Comparison of ENCODE assay signal across 1 cellular context in the genomic region with DNA sequence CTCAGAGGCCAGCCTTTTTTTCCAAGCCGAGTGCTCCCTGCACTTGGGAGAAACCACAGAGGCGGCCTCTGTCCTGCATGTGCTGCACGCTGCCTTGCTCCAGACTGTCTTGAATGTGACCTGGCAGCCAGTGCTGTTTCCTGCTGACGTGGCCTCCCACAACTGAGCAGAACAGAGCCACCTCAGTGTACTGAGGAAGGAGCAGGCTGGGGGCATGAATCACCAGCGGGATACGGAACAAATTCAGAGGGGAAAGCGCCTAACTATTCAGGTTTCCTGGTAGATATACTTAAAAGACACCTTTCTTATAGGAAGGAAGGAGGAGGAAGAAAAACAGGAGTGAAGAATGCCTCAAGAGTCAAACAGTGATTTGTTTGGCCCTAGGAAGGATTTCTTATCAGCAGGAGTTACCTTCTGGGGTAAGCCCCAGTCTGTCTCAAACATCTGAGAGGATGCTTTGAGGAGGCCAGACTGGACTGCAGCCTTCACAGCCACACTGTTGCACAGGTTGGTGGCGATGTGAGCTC.
TF ChIP-seq lines count a peak whose summit lies in the region.

No MANE protein-coding gene starts in this region.

TF ChIP-seq in endothelial cell of umbilical vein, 7 proteins besides CTCF, POLR2A, EP300 and RAD21 (continued from another document):
- TF ChIP-seq, protein P1, sequence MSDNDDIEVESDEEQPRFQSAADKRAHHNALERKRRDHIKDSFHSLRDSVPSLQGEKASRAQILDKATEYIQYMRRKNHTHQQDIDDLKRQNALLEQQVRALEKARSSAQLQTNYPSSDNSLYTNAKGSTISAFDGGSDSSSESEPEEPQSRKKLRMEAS (IDR thresholded peaks at IDR 0.05; ENCODE audit: insufficient read depth, insufficient read length), result peak; percentile 81
- TF ChIP-seq POLR2AphosphoS5 (IDR thresholded peaks at IDR 0.05; ENCODE audit: insufficient read depth, low read depth, low read length), result peak; percentile 97
